In the genomic region with DNA sequence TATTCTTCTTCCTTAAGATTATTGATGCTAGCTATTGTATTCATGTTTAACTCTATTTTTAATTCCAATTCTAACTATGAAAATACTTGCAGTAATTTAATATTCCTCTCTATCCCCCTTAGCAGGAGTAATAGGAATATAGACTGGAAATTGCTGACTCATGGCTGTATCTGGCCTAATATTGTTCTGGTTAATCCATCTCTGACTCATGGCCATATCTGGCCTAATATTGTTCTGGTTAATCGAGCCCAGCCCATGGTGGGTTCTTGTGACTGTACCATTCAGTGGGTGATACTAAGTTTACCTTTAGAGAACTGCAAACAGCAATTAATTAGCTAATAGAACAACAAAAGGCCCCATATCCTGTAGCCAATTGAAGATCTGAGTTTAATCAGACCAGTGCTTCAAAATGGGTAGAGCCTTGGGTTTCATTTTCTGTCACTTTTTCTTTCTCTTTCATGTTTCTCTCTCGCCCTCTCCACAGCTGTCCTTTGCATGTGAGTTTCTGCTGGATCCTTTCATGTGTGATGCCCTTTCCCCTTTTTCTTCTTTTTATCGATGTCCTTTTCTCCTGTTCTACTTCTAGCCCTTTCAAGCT, we compare ENCODE assay signal across 9 cellular contexts. TPM values are rescaled to one million over a fixed set of nuclear protein-coding genes. Genes with fewer than 3 reads are reported as not detected.
DNase-seq lines count a peak whose midpoint lies in the region; ATAC-seq, FAIRE-seq and TF ChIP-seq lines count a peak whose summit lies in the region.
"Had no signal": no experiment of that assay in that cellular context is flagged by ENCODE, and none has a peak within 500 bp of the region (broad histone marks: within the 10 kb centered on the region; RNA-seq: fewer than 3 reads in every experiment).

No MANE protein-coding gene starts in this region.

- H3K4me3 Mint-ChIP-seq in chondrocyte (ENCODE audit: unreplicated experiment): no peak overlapping the region
- H3K4me3 Mint-ChIP-seq: dendritic cell treated with granulocyte-macrophage colony-stimulating factor and Interleukin-4, amounts not matched to agents 40 ng/mL and 50 ng/mL, for 4 days had no signal

- TF ChIP-seq CTCF in GM10266 (IDR thresholded peaks at IDR 0.05; ENCODE audit: control insufficient read depth, insufficient read depth, low read depth, missing control alignments) (no peak), bronchial epithelial cell (IDR thresholded peaks at IDR 0.05; ENCODE audit: insufficient read depth, low read length, severe bottlenecking) (no peak), testis (IDR thresholded peaks at IDR 0.05) (no peak), chondrocyte (IDR thresholded peaks at IDR 0.05) (no peak)

- no peaks in the 10 kb centered on the region for H3K9me3 ChIP-seq in testis

- H3K27me3 Mint-ChIP-seq in chondrocyte (ENCODE audit: low read depth): peaks cover 7% of the 10 kb centered on the region

- no peaks in the 10 kb centered on the region for H3K27me3 ChIP-seq in bronchial epithelial cell (ENCODE audit: control insufficient read depth, insufficient read depth, low read length)
- H3K27me3 ChIP-seq in testis: no peaks in the 10 kb centered on the region

- H3K27ac ChIP-seq in testis: no peak overlapping the region

- DNase-seq in GM10266 (ENCODE audit: extremely low spot score) (peak; percentile 32), bronchial epithelial cell (ENCODE audit: low read depth) (peak; percentile 79), RPMI8226 (no peak), testis (no peak), retina (no peak), chondrocyte (ENCODE audit: low spot score) (no peak)

- no peak for FAIRE-seq in bronchial epithelial cell (lab: Jason Lieb, UNC)

- H3K36me3 ChIP-seq in bronchial epithelial cell (ENCODE audit: control insufficient read depth, insufficient read depth, low read length) (no peaks in the 10 kb centered on the region), testis (ENCODE audit: low read depth, missing control alignments) (no peaks in the 10 kb centered on the region)

- H3K4me3 ChIP-seq in bronchial epithelial cell (ENCODE audit: low read depth, low read length) (no peak overlapping the region), testis (no peak overlapping the region)

- TF ChIP-seq POLR2A in testis (IDR thresholded peaks at IDR 0.05): no peak

- H3K36me3 Mint-ChIP-seq in chondrocyte (ENCODE audit: low read depth): peaks cover 3% of the 10 kb centered on the region

- H3K4me1 Mint-ChIP-seq in chondrocyte (ENCODE audit: low read depth): peaks cover 18% of the 10 kb centered on the region

- peak; percentile 98 for ATAC-seq in GM19467 (IDR thresholded peaks at IDR 0.05; ENCODE audit: unreplicated experiment)
- ATAC-seq in HG03103 (IDR thresholded peaks at IDR 0.05; ENCODE audit: low read depth, unreplicated experiment): peak; percentile 94

- H3K4me1 ChIP-seq in testis: no peaks in the 10 kb centered on the region

- 84 to 96% methylated on average over 3 of the region's 3 CpGs for WGBS in testis, 2 donors

- intact Hi-C loops in testis (cut with DNase I; ENCODE audit: low total_unique reads): no loop called here

- H3K27ac Mint-ChIP-seq in chondrocyte (ENCODE audit: unreplicated experiment): no peak overlapping the region
- H3K27ac Mint-ChIP-seq: dendritic cell treated with granulocyte-macrophage colony-stimulating factor and Interleukin-4, amounts not matched to agents 40 ng/mL and 50 ng/mL, for 4 days had no signal

- peaks cover 10% of the 10 kb centered on the region for H3K9me3 Mint-ChIP-seq in chondrocyte (ENCODE audit: low read depth)
- H3K9me3 Mint-ChIP-seq: dendritic cell treated with granulocyte-macrophage colony-stimulating factor and Interleukin-4, amounts not matched to agents 40 ng/mL and 50 ng/mL, for 4 days had no signal

RNA-seq across cellular contexts. Expression of gene SLC22A3, which starts 50.6 kb away (rescaled TPM):
- 8.2 and 8.6 TPM in 2 replicates for total RNA-seq in bronchial epithelial cell
- total RNA-seq in testis: 10 to 100 TPM in 1 of 2 donors, 1 to 10 TPM in 1; 5.7 to 10.3 TPM
- polyA plus RNA-seq in testis (ENCODE audit: insufficient read depth, low read depth, low replicate concordance): 6.9 TPM
- total RNA-seq in chondrocyte: 1.4 to 1.6 TPM (median 1.4 TPM) in 3 replicates

Comparison
In these comparisons a context has a peak if more than half of its experiments do, and no peak if none do; other contexts are left out.
1. DNase-seq: peak in GM10266 (single experiment) and bronchial epithelial cell (single experiment); none in RPMI8226 (single experiment), testis (single experiment), retina (single experiment) and chondrocyte (single experiment).